In genomic region chr4:8746523-8747466, GRCh38 we compare ENCODE assay signal across 3 cellular contexts.
A peak's percentile ranks its signal among the peaks of the same experiment; 100 is the strongest.
TF ChIP-seq lines count a peak whose summit lies in the region.

No MANE protein-coding gene starts in this region.

TF ChIP-seq in GM23338, 12 proteins besides CTCF, POLR2A, EP300 and RAD21 (continues in another document):
- TF ChIP-seq ETS1 (IDR thresholded peaks at IDR 0.05) (no peak), JUNB (IDR thresholded peaks at IDR 0.05; ENCODE audit: unreplicated experiment) (no peak), EZH2phosphoT487 (IDR thresholded peaks at IDR 0.05; ENCODE audit: unreplicated experiment) (no peak), ZNF114 (CRISPR knock-in tag; IDR thresholded peaks at IDR 0.05) (no peak), CREB1 (CRISPR knock-in tag; IDR thresholded peaks at IDR 0.05; ENCODE audit: low read depth) (no peak), EZH2 (IDR thresholded peaks at IDR 0.05; ENCODE audit: low read depth, unreplicated experiment) (no peak), NANOG (IDR thresholded peaks at IDR 0.05; ENCODE audit: borderline replicate concordance) (no peak)

TF ChIP-seq in IMR-90, 13 proteins besides CTCF, POLR2A, EP300 and RAD21:
- TF ChIP-seq CEBPB (IDR thresholded peaks at IDR 0.05; ENCODE audit: low read depth, low read length) (no peak), MXI1 (IDR thresholded peaks at IDR 0.05; ENCODE audit: borderline replicate concordance, low read depth, low read length) (no peak), RCOR1 (IDR thresholded peaks at IDR 0.05; ENCODE audit: insufficient replicate concordance, low read length) (no peak), USF2 (IDR thresholded peaks at IDR 0.05; ENCODE audit: low read depth, low read length) (no peak), FOS (IDR thresholded peaks at IDR 0.05; ENCODE audit: low read depth, low read length) (no peak), MAZ (IDR thresholded peaks at IDR 0.05; ENCODE audit: borderline replicate concordance, low read depth, low read length) (no peak), MAFK (IDR thresholded peaks at IDR 0.05; ENCODE audit: low read depth, low read length) (no peak), ELK1 (IDR thresholded peaks at IDR 0.05; ENCODE audit: borderline replicate concordance, low read depth, low read length) (no peak), BHLHE40 (IDR thresholded peaks at IDR 0.05; ENCODE audit: low read depth, low read length) (no peak), CHD1 (IDR thresholded peaks at IDR 0.05; ENCODE audit: low read depth, low read length) (no peak), NFE2L2 (IDR thresholded peaks at IDR 0.05; ENCODE audit: low read depth, low read length) (no peak), RFX5 (IDR thresholded peaks at IDR 0.05; ENCODE audit: low read depth, low read length) (no peak), SMC3 (IDR thresholded peaks at IDR 0.05; ENCODE audit: low read depth, low read length) (no peak)

TF ChIP-seq in HepG2, 621 proteins besides CTCF, POLR2A, EP300 and RAD21:
- TF ChIP-seq MNT (IDR thresholded peaks at IDR 0.05) (peak; percentile 88), AGO2 (optimal IDR thresholded peaks at IDR 0.05; ENCODE audit: low read depth, low read length) (no peak)
